8 cellular contexts compared by ENCODE assay signal in the genomic region with DNA sequence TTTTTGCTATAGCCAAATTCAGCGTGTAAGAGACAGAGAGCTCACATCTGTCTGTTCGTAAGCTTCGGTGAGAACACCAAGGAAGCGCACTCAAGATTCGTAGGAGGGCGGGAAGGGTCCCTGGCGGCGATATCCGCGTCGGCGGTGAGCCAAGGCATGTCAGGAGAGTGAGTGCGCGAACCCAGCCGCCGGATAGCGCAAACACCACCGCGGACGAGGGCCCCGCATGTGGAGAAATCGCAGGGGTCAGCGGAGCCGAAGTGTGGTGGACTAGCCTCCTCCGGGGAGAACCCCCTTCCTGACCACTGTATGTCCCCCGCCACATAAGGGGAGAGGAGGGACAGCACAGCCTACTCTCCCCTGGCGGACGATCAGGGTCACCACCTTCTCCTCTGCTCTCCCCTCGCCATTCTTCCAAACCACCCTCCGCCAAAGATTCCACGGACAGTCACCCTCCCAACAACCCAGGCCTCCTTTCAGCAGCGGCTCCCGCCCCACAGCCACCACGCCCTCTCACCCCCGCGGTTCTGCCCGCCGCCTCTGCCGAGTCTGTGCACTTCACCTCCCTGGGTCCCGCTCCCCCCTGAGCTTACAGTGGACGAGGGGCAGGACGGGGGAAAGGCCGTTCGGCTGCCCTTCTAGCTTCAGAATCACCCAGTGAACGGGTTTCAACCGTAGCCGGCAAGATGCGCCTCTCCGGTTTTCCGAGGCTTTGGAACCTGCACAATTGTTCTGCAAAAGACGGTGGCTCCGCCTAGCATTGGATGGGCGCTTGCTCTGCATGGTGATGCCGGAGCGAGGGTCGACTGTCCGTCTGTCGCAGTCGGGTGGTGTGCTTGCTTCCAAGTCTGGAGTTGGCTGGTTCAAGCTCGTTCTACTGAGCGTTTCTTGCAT. TPM values are rescaled to one million over a fixed set of nuclear protein-coding genes. Genes with fewer than 3 reads are reported as not detected.
DNase-seq lines count a peak whose midpoint lies in the region; ATAC-seq, FAIRE-seq and TF ChIP-seq lines count a peak whose summit lies in the region.
"Not testable (repeated sequence)": the region's sequence is repeated elsewhere in the genome, so short reads cannot be mapped to it uniquely, and the experiment has no call there.

No MANE protein-coding gene starts in this region.

- H2AFZ ChIP-seq in ACC112 (ENCODE audit: low read length, unreplicated experiment): not testable (repeated sequence)

- not testable (repeated sequence) for H3K9ac ChIP-seq in kidney (ENCODE audit: low read length in 2 of 2)

- FAIRE-seq in kidney (lab: Jason Lieb, UNC): not testable (repeated sequence)

- H3K27me3 Mint-ChIP-seq in IgD-negative memory B cell (peaks cover 33% of the 10 kb centered on the region), brain (peaks cover 64% of the 10 kb centered on the region), glutamatergic neuron (ENCODE audit: unreplicated experiment) (peaks cover 24% of the 10 kb centered on the region), nephron (ENCODE audit: low read depth) (peaks cover 73% of the 10 kb centered on the region)
- peaks cover 39% of the 10 kb centered on the region for H3K27me3 Mint-ChIP-seq in activated CD8-positive, alpha-beta T cell treated with anti-CD3 and anti-CD28 coated beads, Interleukin-2, amount 10 ng/mL, durations not matched to agents 7 days and 5 days (ENCODE audit: low read depth)

- H3K9me3 ChIP-seq in kidney (ENCODE audit: control insufficient read depth in 1 of 2, low read length in 2 of 2): not testable (repeated sequence)

- ATAC-seq in activated CD8-positive, alpha-beta T cell treated with anti-CD3 and anti-CD28 coated beads, Interleukin-2, amount 10 ng/mL, durations not matched to agents 7 days and 5 days: peak; percentile 36

- not testable (repeated sequence) for H3K27ac ChIP-seq in ACC112 (ENCODE audit: low read depth, low read length); kidney (ENCODE audit: low read depth in 2 of 2, low read length in 2 of 2)

- H3K4me3 ChIP-seq in ACC112 (ENCODE audit: low read depth, low read length): peak overlapping the region; percentile 54
- H3K4me3 ChIP-seq in kidney (ENCODE audit: low read length in 2 of 2): not testable (repeated sequence)

- H3K36me3 ChIP-seq in ACC112 (ENCODE audit: insufficient read depth, low read length); kidney (ENCODE audit: control insufficient read depth in 1 of 2, insufficient read depth in 2 of 2, low read length in 2 of 2): not testable (repeated sequence)

- not testable (repeated sequence) for DNase-seq in activated CD8-positive, alpha-beta T cell treated with anti-CD3 and anti-CD28 coated beads, Interleukin-2, amount 10 ng/mL, durations not matched to agents 7 days and 5 days; glutamatergic neuron
- DNase-seq in kidney: peak; percentile 36
- DNase-seq in stimulated activated CD4-positive, alpha-beta T cell treated with anti-CD3 and anti-CD28 coated beads, Interleukin-15, amount 100 ng/mL, for 24 hours: peak; percentile 18

- CTCF ChIA-PET in activated CD8-positive, alpha-beta T cell treated with anti-CD3 and anti-CD28 coated beads, Interleukin-2, amount 10 ng/mL, durations not matched to agents 7 days and 5 days (lab: Charles Lee): not testable (repeated sequence)

- H3K27me3 ChIP-seq in ACC112 (ENCODE audit: insufficient read depth, low read length): peaks cover 31% of the 10 kb centered on the region

- H3K4me1 Mint-ChIP-seq in IgD-negative memory B cell; activated CD8-positive, alpha-beta T cell treated with anti-CD3 and anti-CD28 coated beads, Interleukin-2, amount 10 ng/mL, durations not matched to agents 7 days and 5 days (ENCODE audit: low read depth); brain; glutamatergic neuron (ENCODE audit: low read depth, unreplicated experiment); nephron: not testable (repeated sequence)

- H3K4me3 Mint-ChIP-seq in IgD-negative memory B cell (peak overlapping the region in 3 of 4 donors; percentile 44 to 79 (median 47)), brain (peak overlapping the region; percentile 77 to 84 (median 78)), glutamatergic neuron (ENCODE audit: unreplicated experiment) (peak overlapping the region; percentile 81), nephron (peak overlapping the region; percentile 73 to 80 (median 79))
- H3K4me3 Mint-ChIP-seq in activated CD8-positive, alpha-beta T cell treated with anti-CD3 and anti-CD28 coated beads, Interleukin-2, amount 10 ng/mL, durations not matched to agents 7 days and 5 days: not testable (repeated sequence)

- intact Hi-C loops in kidney (cut with DNase I): not testable (repeated sequence)

- not testable (repeated sequence) for H3K79me2 ChIP-seq in ACC112 (ENCODE audit: control insufficient read depth, insufficient read depth, low read length, unreplicated experiment)

- H3K27ac Mint-ChIP-seq in IgD-negative memory B cell; activated CD8-positive, alpha-beta T cell treated with anti-CD3 and anti-CD28 coated beads, Interleukin-2, amount 10 ng/mL, durations not matched to agents 7 days and 5 days; brain; glutamatergic neuron (ENCODE audit: unreplicated experiment); nephron: not testable (repeated sequence)

- POLR2A ChIA-PET in activated CD8-positive, alpha-beta T cell treated with anti-CD3 and anti-CD28 coated beads, Interleukin-2, amount 10 ng/mL, durations not matched to agents 7 days and 5 days (lab: Charles Lee): not testable (repeated sequence)

- TF ChIP-seq CTCF in brain (conservative IDR thresholded peaks at IDR 0.05); glutamatergic neuron (IDR thresholded peaks at IDR 0.05; ENCODE audit: partially characterized antibody, unreplicated experiment); kidney (IDR thresholded peaks at IDR 0.05; ENCODE audit: borderline replicate concordance, extremely low read depth, insufficient read depth); nephron (IDR thresholded peaks at IDR 0.05; ENCODE audit: unreplicated experiment in 3 of 3): not testable (repeated sequence)

- not testable (repeated sequence) for H3K36me3 Mint-ChIP-seq in IgD-negative memory B cell; nephron (ENCODE audit: low read depth)
- peaks cover 14% of the 10 kb centered on the region for H3K36me3 Mint-ChIP-seq in activated CD8-positive, alpha-beta T cell treated with anti-CD3 and anti-CD28 coated beads, Interleukin-2, amount 10 ng/mL, durations not matched to agents 7 days and 5 days (ENCODE audit: low read depth)
- H3K36me3 Mint-ChIP-seq in brain (peaks cover 13% of the 10 kb centered on the region), glutamatergic neuron (ENCODE audit: unreplicated experiment) (peaks cover 29% of the 10 kb centered on the region)

- H3K9me3 Mint-ChIP-seq in IgD-negative memory B cell (peaks cover 4 to 14% (median 11%) of the 10 kb centered on the region in 3 donors), brain (peaks cover 25 to 33% (median 31%) of the 10 kb centered on the region in 5 experiments), nephron (peaks cover 20% of the 10 kb centered on the region)
- H3K9me3 Mint-ChIP-seq in activated CD8-positive, alpha-beta T cell treated with anti-CD3 and anti-CD28 coated beads, Interleukin-2, amount 10 ng/mL, durations not matched to agents 7 days and 5 days (ENCODE audit: insufficient read depth): peaks cover 16% of the 10 kb centered on the region
- H3K9me3 Mint-ChIP-seq in glutamatergic neuron (ENCODE audit: unreplicated experiment): not testable (repeated sequence)

- not testable (repeated sequence) for H3K4me1 ChIP-seq in ACC112 (ENCODE audit: control insufficient read depth, insufficient read depth, low read length, unreplicated experiment); kidney (ENCODE audit: control insufficient read depth in 1 of 2, insufficient read depth in 1 of 2, low read depth in 1 of 2, low read length in 2 of 2)

RNA-seq across cellular contexts. Expression of gene NBPF20, which starts 6.2 kb away (rescaled TPM):
- polyA plus RNA-seq in IgD-negative memory B cell (0.41 TPM), brain (ENCODE audit: insufficient read depth, low read depth, low replicate concordance) (0.93 TPM), kidney (ENCODE audit: insufficient read depth, low read depth, low replicate concordance) (0.69 TPM)
- under 1 TPM; 0.08 to 0.18 TPM for total RNA-seq in activated CD8-positive, alpha-beta T cell treated with anti-CD3 and anti-CD28 coated beads, Interleukin-2, amount 10 ng/mL, durations not matched to agents 7 days and 5 days
- total RNA-seq in glutamatergic neuron (ENCODE audit: unreplicated experiment) (1.2 TPM), kidney (3.8 TPM)
